In genomic region chr6:15254074-15254975, GRCh38 we compare ENCODE assay signal across 9 cellular contexts. TPM values are rescaled to one million over a fixed set of nuclear protein-coding genes. Genes with fewer than 3 reads are reported as not detected.
DNase-seq lines count a peak whose midpoint lies in the region; ATAC-seq, FAIRE-seq and TF ChIP-seq lines count a peak whose summit lies in the region.
"Had no signal": no experiment of that assay in that cellular context is flagged by ENCODE, and none has a peak within 500 bp of the region (broad histone marks: within the 10 kb centered on the region; RNA-seq: fewer than 3 reads in every experiment).

No MANE protein-coding gene starts in this region.

- H3K27me3 ChIP-seq in thyroid gland, result no peaks in the 10 kb centered on the region
- no peaks in the 10 kb centered on the region for H3K27me3 ChIP-seq in small intestine (ENCODE audit: control insufficient read depth in 2 of 2, insufficient read depth in 2 of 2, low read length in 2 of 2)

- no peak overlapping the region for H3K4me3 ChIP-seq in NB4 (ENCODE audit: low read depth, low read length)
- no peak overlapping the region for H3K4me3 ChIP-seq in epithelial cell of esophagus (ENCODE audit: low read length)
- H3K4me3 ChIP-seq in thyroid gland (replicated peaks in 1 of 3), result no peak overlapping the region
- no peak overlapping the region for H3K4me3 ChIP-seq in small intestine (ENCODE audit: low read depth in 1 of 2, low read length in 2 of 2)
- H3K4me3 ChIP-seq: thoracic aorta had no signal

- no peak overlapping the region for H3K27ac ChIP-seq in thyroid gland
- peak overlapping the region in 1 of 2 donors; percentile 34 for H3K27ac ChIP-seq in small intestine (ENCODE audit: low read depth in 1 of 2, low read length in 1 of 2)
- H3K27ac ChIP-seq: thoracic aorta had no signal

- TF ChIP-seq CTCF in NB4 (IDR thresholded peaks at IDR 0.05; ENCODE audit: low read depth, low read length), result no peak
- peak; percentile 27 for TF ChIP-seq CTCF in epithelial cell of esophagus (IDR thresholded peaks at IDR 0.05; ENCODE audit: insufficient read depth, low read depth, low read length, missing control alignments)
- TF ChIP-seq CTCF in thyroid gland (IDR thresholded peaks at IDR 0.05), result peak in 2 of 6 experiments; percentile 7 to 12

- H3K9me3 ChIP-seq in thyroid gland, result no peaks in the 10 kb centered on the region
- H3K9me3 ChIP-seq in small intestine (ENCODE audit: control insufficient read depth, low read depth), result no peaks in the 10 kb centered on the region
- H3K9me3 ChIP-seq: thoracic aorta had no signal

- H3K36me3 ChIP-seq in thyroid gland, result no peaks in the 10 kb centered on the region
- no peaks in the 10 kb centered on the region for H3K36me3 ChIP-seq in small intestine (ENCODE audit: control insufficient read depth in 2 of 2, insufficient read depth in 2 of 2, low read length in 2 of 2)
- H3K36me3 ChIP-seq: thoracic aorta had no signal

- intact Hi-C loops in thyroid gland (cut with DNase I), result no loop called here

- peaks cover 21 to 24% of the 10 kb centered on the region in 2 donors for H3K4me1 ChIP-seq in thyroid gland
- H3K4me1 ChIP-seq in small intestine (ENCODE audit: control insufficient read depth in 2 of 2, insufficient read depth in 1 of 2, low read depth in 1 of 2, low read length in 1 of 2), result peaks cover 22 to 28% of the 10 kb centered on the region in 2 donors

- DNase-seq in Daoy (ENCODE audit: low read depth) (peak; percentile 52), NB4 (ENCODE audit: low read depth) (peak; percentile 87), epithelial cell of esophagus (ENCODE audit: low read depth) (peak; percentile 50), thyroid gland (peak; percentile 65 to 70), small intestine (no peak), NCI-H2107 (lab: John Stamatoyannopoulos, UW) (no peak)

- FAIRE-seq in small intestine (lab: Jason Lieb, UNC), result no peak

- TF ChIP-seq POLR2A in NB4 (IDR thresholded peaks at IDR 0.05; ENCODE audit: extremely low read depth, insufficient read length) (no peak), thyroid gland (IDR thresholded peaks at IDR 0.05) (no peak)

- WGBS in thyroid gland, 2 donors, result 56 to 62% methylated on average over 14 of the region's 14 CpGs
- WGBS in small intestine, 3 donors, result 82 to 87% (median 86%) methylated on average over 14 of the region's 14 CpGs

- ATAC-seq in GM21528 (IDR thresholded peaks at IDR 0.05; ENCODE audit: low FRiP score, unreplicated experiment) (peak; percentile 48), HG02840 (IDR thresholded peaks at IDR 0.05; ENCODE audit: low FRiP score, unreplicated experiment) (no peak)

RNA-seq across cellular contexts. Expression of gene JARID2, which starts 8.5 kb away (rescaled TPM):
- 10.6 and 11.3 TPM in 2 replicates for total RNA-seq in Daoy (2014; rRNA removed; shearing (Covaris generic))
- total RNA-seq in thyroid gland, result 1 to 10 TPM; 6.6 to 8.1 (median 7.5) TPM
- polyA plus RNA-seq in small intestine, result 1 to 10 TPM; 4.9 to 8.0 (median 5.4) TPM

Comparison
In these comparisons a context has a peak if more than half of its experiments do, and no peak if none do; other contexts are left out.
1. DNase-seq: peak in Daoy (single experiment), NB4 (single experiment), epithelial cell of esophagus (single experiment) and thyroid gland (2 of 2); none in small intestine (single experiment) and NCI-H2107 (single experiment).